ENCODE assay signal across 9 cellular contexts in the genomic region with DNA sequence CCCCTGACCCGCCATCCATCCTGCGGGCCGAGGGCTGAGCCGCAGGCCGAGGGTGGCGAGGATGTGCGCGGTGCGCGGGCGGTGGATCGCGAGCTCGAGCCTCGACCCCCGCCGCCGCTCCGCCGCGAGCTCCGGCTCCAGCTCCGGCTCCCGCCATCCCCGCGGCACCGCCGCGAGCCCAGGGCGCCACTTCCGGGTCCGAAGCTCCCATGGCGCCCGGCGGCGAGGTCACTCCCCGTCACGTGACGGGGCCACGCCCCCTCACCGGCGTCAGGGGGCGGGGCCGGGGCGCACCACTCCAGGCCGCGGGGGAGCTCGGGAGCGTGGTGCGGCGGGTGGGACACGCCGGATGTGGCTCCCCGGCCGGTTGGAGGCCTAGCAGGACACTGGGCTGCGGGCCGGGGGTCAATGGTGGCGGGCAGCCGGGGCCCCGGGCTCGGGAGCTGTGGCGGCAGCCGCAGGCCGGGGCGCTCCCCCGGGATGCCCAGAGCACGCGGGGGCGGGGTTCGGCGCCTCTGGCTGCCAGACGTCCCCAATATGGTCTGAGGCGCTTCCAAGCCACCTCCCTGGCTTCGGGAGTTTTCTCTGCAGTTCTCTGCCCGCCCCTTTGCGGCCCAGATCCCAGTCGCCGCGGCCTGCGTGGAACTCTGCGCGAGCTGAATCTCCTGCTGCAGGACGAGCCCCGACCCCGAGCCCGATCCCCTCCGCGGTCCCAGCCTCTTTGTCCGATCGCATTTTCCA. TPM values are rescaled to one million over a fixed set of nuclear protein-coding genes. Genes with fewer than 3 reads are reported as not detected.
DNase-seq lines count a peak whose midpoint lies in the region; ATAC-seq, FAIRE-seq and TF ChIP-seq lines count a peak whose summit lies in the region.
"Had no signal": no experiment of that assay in that cellular context is flagged by ENCODE, and none has a peak within 500 bp of the region (broad histone marks: within the 10 kb centered on the region; RNA-seq: fewer than 3 reads in every experiment).

Gene MTCH1 (minus strand): TSS at position 234 of the 741 bp plus-strand sequence. CDS start 23 bp downstream, at position 211.

- no peak for FAIRE-seq in kidney (lab: Jason Lieb, UNC)
- FAIRE-seq: TTC549 had no signal

- H3K27ac Mint-ChIP-seq in central memory CD8-positive, alpha-beta T cell (ENCODE audit: low read depth) = peak within 1 kb of the TSS; percentile 97

- peak within 1 kb of the TSS; percentile 65 to 92 for H3K4me3 ChIP-seq in kidney (ENCODE audit: low read length in 2 of 2)

- H3K4me1 Mint-ChIP-seq in central memory CD8-positive, alpha-beta T cell = peaks cover 24% of the 10 kb centered on the region

- H3K4me1 ChIP-seq in kidney (ENCODE audit: control insufficient read depth in 1 of 2, insufficient read depth in 1 of 2, low read depth in 1 of 2, low read length in 2 of 2) = peaks cover 8 to 24% of the 10 kb centered on the region in 2 donors

- no peak for TF ChIP-seq CTCF in kidney (IDR thresholded peaks at IDR 0.05; ENCODE audit: borderline replicate concordance, extremely low read depth, insufficient read depth)

- DNase-seq in AG08396 (ENCODE audit: low spot score) = peak; percentile 97
- peak; percentile 80 for DNase-seq in NCI-H226
- peak; percentile 85 to 87 for DNase-seq in central memory CD8-positive, alpha-beta T cell (ENCODE audit: low spot score in 2 of 2)
- DNase-seq in kidney = peak; percentile 97
- DNase-seq in stimulated activated CD4-positive, alpha-beta T cell treated with anti-CD3 and anti-CD28 coated beads, Interleukin-15, amount 100 ng/mL, for 1 hour (ENCODE audit: low read depth in 1 of 2, low spot score in 1 of 2) = peak; percentile 83 to 84

- H3K36me3 ChIP-seq in kidney (ENCODE audit: control insufficient read depth in 1 of 2, insufficient read depth in 2 of 2, low read length in 2 of 2) = no peaks in the 10 kb centered on the region

- intact Hi-C loops in kidney (cut with DNase I) = no loop called here

- no peaks in the 10 kb centered on the region for H3K9me3 ChIP-seq in kidney (ENCODE audit: control insufficient read depth in 1 of 2, low read length in 2 of 2)

- H3K27me3 Mint-ChIP-seq in central memory CD8-positive, alpha-beta T cell = peaks cover 10% of the 10 kb centered on the region

- H3K9ac ChIP-seq in kidney (ENCODE audit: low read length in 2 of 2) = peak within 1 kb of the TSS; percentile 69 to 93

- peak; percentile 86 for ATAC-seq in GM18909 (IDR thresholded peaks at IDR 0.05; ENCODE audit: poor library complexity, unreplicated experiment)
- ATAC-seq in HG03159 (IDR thresholded peaks at IDR 0.05; ENCODE audit: unreplicated experiment) = peak; percentile 76
- ATAC-seq in activated CD4-positive, CD25-positive, alpha-beta regulatory T cell treated with anti-CD3 and anti-CD28 coated beads, Interleukin-2, amount 50 U/mL, for 24 hours = peak; percentile 83 to 90
- ATAC-seq in central memory CD8-positive, alpha-beta T cell (replicated peaks; ENCODE audit: extremely low read depth, poor library complexity, severe bottlenecking) = peak; percentile 88

- no peaks in the 10 kb centered on the region for H3K9me3 Mint-ChIP-seq in central memory CD8-positive, alpha-beta T cell

- H3K36me3 Mint-ChIP-seq in central memory CD8-positive, alpha-beta T cell (ENCODE audit: insufficient read depth) = peaks cover 6% of the 10 kb centered on the region

- H3K4me3 Mint-ChIP-seq in central memory CD8-positive, alpha-beta T cell = no peak within 1 kb of the TSS

- H3K27ac ChIP-seq in kidney (ENCODE audit: low read depth in 2 of 2, low read length in 2 of 2) = peak within 1 kb of the TSS; percentile 96 to 99

RNA-seq across cellular contexts. Expression of gene MTCH1, which starts in this region (rescaled TPM):
- total RNA-seq in kidney = 194 TPM
- polyA plus RNA-seq in kidney (ENCODE audit: insufficient read depth, low read depth, low replicate concordance) = 202 TPM

Comparison
In these comparisons a context has a peak if more than half of its experiments do, and no peak if none do; other contexts are left out.
1. Peak in every context shown above with its lines: DNase-seq, ATAC-seq, H3K4me3 ChIP-seq and H3K27ac ChIP-seq.